ENCODE assay signal across 10 cellular contexts in genomic region chr5:73499756-73500155, GRCh38. TPM values are rescaled to one million over a fixed set of nuclear protein-coding genes. Genes with fewer than 3 reads are reported as not detected.
DNase-seq lines count a peak whose midpoint lies in the region; ATAC-seq, FAIRE-seq and TF ChIP-seq lines count a peak whose summit lies in the region.
"Had no signal": no experiment of that assay in that cellular context is flagged by ENCODE, and none has a peak within 500 bp of the region (broad histone marks: within the 10 kb centered on the region; RNA-seq: fewer than 3 reads in every experiment).

No MANE protein-coding gene starts in this region.

- H3K4me1 ChIP-seq in SJSA1 (replicated peaks) (peaks cover 19% of the 10 kb centered on the region), rectal smooth muscle tissue (ENCODE audit: control insufficient read depth, insufficient read depth, low read length) (peaks cover 11% of the 10 kb centered on the region)

- ATAC-seq in esophagus mucosa (peak; percentile 47), HG02885 (IDR thresholded peaks at IDR 0.05; ENCODE audit: poor library complexity, unreplicated experiment) (no peak), GM18858 (IDR thresholded peaks at IDR 0.05; ENCODE audit: unreplicated experiment) (no peak)

- H3K36me3 ChIP-seq in SJSA1 (peaks cover 62% of the 10 kb centered on the region), rectal smooth muscle tissue (ENCODE audit: control insufficient read depth, insufficient read depth, low read length) (peaks cover 3% of the 10 kb centered on the region)

- H3K27me3 ChIP-seq in SJSA1 (replicated peaks) (no peaks in the 10 kb centered on the region), rectal smooth muscle tissue (ENCODE audit: control insufficient read depth, insufficient read depth, low read length) (no peaks in the 10 kb centered on the region)

- no peak for TF ChIP-seq CTCF in GM12865 (IDR thresholded peaks at IDR 0.05; ENCODE audit: insufficient read depth, low read depth, low read length, missing control alignments)

- H3K4me3 ChIP-seq in GM12865 (ENCODE audit: low read depth, low read length) (peak overlapping the region; percentile 79), SJSA1 (peak overlapping the region; percentile 81), rectal smooth muscle tissue (ENCODE audit: low read length) (peak overlapping the region; percentile 93)

- no peaks in the 10 kb centered on the region for H3K9me3 ChIP-seq in SJSA1 (replicated peaks)

- no peak overlapping the region for H3K27ac ChIP-seq in SJSA1
- no peak overlapping the region for H3K27ac ChIP-seq in rectal smooth muscle tissue (ENCODE audit: low read depth, low read length)

- no peak overlapping the region for H3K9ac ChIP-seq in rectal smooth muscle tissue (ENCODE audit: low read length)

- DNase-seq in GM12865 (ENCODE audit: low read depth) (no peak), SJSA1 (ENCODE audit: low read depth in 1 of 2, low spot score in 2 of 2) (no peak), kidney tubule cell (ENCODE audit: low spot score) (no peak), urothelium cell line (ENCODE audit: low spot score) (no peak)
- DNase-seq: MV-4-11, WERI-Rb-1 had no signal

- no peak for FAIRE-seq in urothelium cell line (lab: Jason Lieb, UNC)

RNA-seq across cellular contexts. Expression of gene BTF3, which starts 1.5 kb away (rescaled TPM):
- total RNA-seq in SJSA1 (2014; rRNA removed; shearing (Covaris generic)): 309 and 496 TPM in 2 replicates
- 764 TPM for total RNA-seq in esophagus mucosa

RNA-seq across cellular contexts. Expression of gene FOXD1, which starts 51.2 kb away (rescaled TPM):
- total RNA-seq in SJSA1 (2014; rRNA removed; shearing (Covaris generic)): 10.4 and 11.2 TPM in 2 replicates
- total RNA-seq in esophagus mucosa: 0.88 TPM
